1 cellular context compared by ENCODE assay signal in genomic region chr5:52983731-52984620, GRCh38.
TF ChIP-seq lines count a peak whose summit lies in the region.

No MANE protein-coding gene starts in this region.

TF ChIP-seq in HEK293, 187 proteins besides CTCF, POLR2A, EP300 and RAD21 (continued from another document and continues in another):
- TF ChIP-seq ZNF776 (tag by site-specific recombination; IDR thresholded peaks at IDR 0.05; ENCODE audit: borderline replicate concordance), result no peak
- TF ChIP-seq SALL2 (tag by site-specific recombination; IDR thresholded peaks at IDR 0.05; ENCODE audit: borderline replicate concordance), result no peak
- no peak for TF ChIP-seq ZBTB1 (tag by site-specific recombination; IDR thresholded peaks at IDR 0.05)
- no peak for TF ChIP-seq ZNF132 (tag by site-specific recombination; IDR thresholded peaks at IDR 0.05; ENCODE audit: borderline replicate concordance)
- TF ChIP-seq SP7 (tag by site-specific recombination; IDR thresholded peaks at IDR 0.05), result peak; percentile 82; the same call in 1 of the 2 replicates
- TF ChIP-seq ZBTB11 (tag by site-specific recombination; conservative IDR thresholded peaks at IDR 0.05; ENCODE audit: low read depth), result no peak
- no peak for TF ChIP-seq ZNF354C (tag by site-specific recombination; IDR thresholded peaks at IDR 0.05; ENCODE audit: borderline replicate concordance, low read depth)
- TF ChIP-seq ZNF19 (tag by site-specific recombination; IDR thresholded peaks at IDR 0.05; ENCODE audit: low read depth), result no peak
- no peak for TF ChIP-seq ZNF830 (tag by site-specific recombination; IDR thresholded peaks at IDR 0.05; ENCODE audit: low read depth)
- peak; percentile 73 for TF ChIP-seq WT1 (tag by site-specific recombination; IDR thresholded peaks at IDR 0.05)
- no peak for TF ChIP-seq ZNF280C (tag by site-specific recombination; IDR thresholded peaks at IDR 0.05)
- no peak for TF ChIP-seq ZSCAN30 (tag by site-specific recombination; IDR thresholded peaks at IDR 0.05)
- TF ChIP-seq ZNF707 (tag by site-specific recombination; IDR thresholded peaks at IDR 0.05), result no peak
- no peak for TF ChIP-seq ZNF133 (tag by site-specific recombination; IDR thresholded peaks at IDR 0.05)
- no peak for TF ChIP-seq ZNF112 (tag by site-specific recombination; IDR thresholded peaks at IDR 0.05)
- no peak for TF ChIP-seq MEIS1 (CRISPR knock-in tag; IDR thresholded peaks at IDR 0.05; ENCODE audit: borderline replicate concordance)
- no peak for TF ChIP-seq ZNF596 (tag by site-specific recombination; IDR thresholded peaks at IDR 0.05)
- 0 out of 2 replicates have a peak, but pooled peaks have one; percentile 28 for TF ChIP-seq ZNF362 (tag by site-specific recombination; IDR thresholded peaks at IDR 0.05)
- TF ChIP-seq OSR2 (tag by site-specific recombination; IDR thresholded peaks at IDR 0.05), result no peak
- no peak for TF ChIP-seq ZFP37 (tag by site-specific recombination; IDR thresholded peaks at IDR 0.05)
- no peak for TF ChIP-seq ZNF529 (tag by site-specific recombination; IDR thresholded peaks at IDR 0.05; ENCODE audit: insufficient replicate concordance)
- TF ChIP-seq, protein P1, sequence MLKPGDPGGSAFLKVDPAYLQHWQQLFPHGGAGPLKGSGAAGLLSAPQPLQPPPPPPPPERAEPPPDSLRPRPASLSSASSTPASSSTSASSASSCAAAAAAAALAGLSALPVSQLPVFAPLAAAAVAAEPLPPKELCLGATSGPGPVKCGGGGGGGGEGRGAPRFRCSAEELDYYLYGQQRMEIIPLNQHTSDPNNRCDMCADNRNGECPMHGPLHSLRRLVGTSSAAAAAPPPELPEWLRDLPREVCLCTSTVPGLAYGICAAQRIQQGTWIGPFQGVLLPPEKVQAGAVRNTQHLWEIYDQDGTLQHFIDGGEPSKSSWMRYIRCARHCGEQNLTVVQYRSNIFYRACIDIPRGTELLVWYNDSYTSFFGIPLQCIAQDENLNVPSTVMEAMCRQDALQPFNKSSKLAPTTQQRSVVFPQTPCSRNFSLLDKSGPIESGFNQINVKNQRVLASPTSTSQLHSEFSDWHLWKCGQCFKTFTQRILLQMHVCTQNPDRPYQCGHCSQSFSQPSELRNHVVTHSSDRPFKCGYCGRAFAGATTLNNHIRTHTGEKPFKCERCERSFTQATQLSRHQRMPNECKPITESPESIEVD (tag by site-specific recombination; IDR thresholded peaks at IDR 0.05), result peak; percentile 60; the same call in 1 of the 2 replicates
- TF ChIP-seq ZNF10 (tag by site-specific recombination; IDR thresholded peaks at IDR 0.05), result 0 out of 2 replicates have a peak, but pooled peaks have one; percentile 25
- no peak for TF ChIP-seq ZNF404 (tag by site-specific recombination; IDR thresholded peaks at IDR 0.05)
- TF ChIP-seq ZNF785 (tag by site-specific recombination; IDR thresholded peaks at IDR 0.05), result no peak
- 0 out of 2 replicates have a peak, but pooled peaks have one; percentile 13 for TF ChIP-seq KLF8 (tag by site-specific recombination; IDR thresholded peaks at IDR 0.05)
- TF ChIP-seq ZNF747 (tag by site-specific recombination; IDR thresholded peaks at IDR 0.05), result no peak
- TF ChIP-seq ZNF549 (tag by site-specific recombination; IDR thresholded peaks at IDR 0.05), result no peak
- no peak for TF ChIP-seq SP2 (tag by site-specific recombination; IDR thresholded peaks at IDR 0.05)
- TF ChIP-seq ZNF302 (tag by site-specific recombination; IDR thresholded peaks at IDR 0.05; ENCODE audit: low read depth), result no peak
- peak; percentile 40; the same call in 1 of the 2 replicates for TF ChIP-seq FEZF1 (tag by site-specific recombination; IDR thresholded peaks at IDR 0.05)
- no peak for TF ChIP-seq ZNF184 (tag by site-specific recombination; IDR thresholded peaks at IDR 0.05)
- peak; percentile 56; the same call in 1 of the 2 replicates for TF ChIP-seq SCRT1 (tag by site-specific recombination; IDR thresholded peaks at IDR 0.05; ENCODE audit: borderline replicate concordance)
- no peak for TF ChIP-seq ZNF248 (tag by site-specific recombination; IDR thresholded peaks at IDR 0.05)
- TF ChIP-seq ZNF521 (tag by site-specific recombination; IDR thresholded peaks at IDR 0.05), result no peak
- no peak for TF ChIP-seq ZNF670 (tag by site-specific recombination; IDR thresholded peaks at IDR 0.05; ENCODE audit: low read depth)
- TF ChIP-seq ZNF214 (tag by site-specific recombination; IDR thresholded peaks at IDR 0.05; ENCODE audit: borderline replicate concordance), result no peak
- TF ChIP-seq BCL6B (tag by site-specific recombination; IDR thresholded peaks at IDR 0.05), result no peak
- TF ChIP-seq, protein P2, sequence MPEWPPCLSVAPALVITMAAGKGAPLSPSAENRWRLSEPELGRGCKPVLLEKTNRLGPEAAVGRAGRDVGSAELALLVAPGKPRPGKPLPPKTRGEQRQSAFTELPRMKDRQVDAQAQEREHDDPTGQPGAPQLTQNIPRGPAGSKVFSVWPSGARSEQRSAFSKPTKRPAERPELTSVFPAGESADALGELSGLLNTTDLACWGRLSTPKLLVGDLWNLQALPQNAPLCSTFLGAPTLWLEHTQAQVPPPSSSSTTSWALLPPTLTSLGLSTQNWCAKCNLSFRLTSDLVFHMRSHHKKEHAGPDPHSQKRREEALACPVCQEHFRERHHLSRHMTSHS (tag by site-specific recombination; IDR thresholded peaks at IDR 0.05), result no peak
- TF ChIP-seq, protein P3, sequence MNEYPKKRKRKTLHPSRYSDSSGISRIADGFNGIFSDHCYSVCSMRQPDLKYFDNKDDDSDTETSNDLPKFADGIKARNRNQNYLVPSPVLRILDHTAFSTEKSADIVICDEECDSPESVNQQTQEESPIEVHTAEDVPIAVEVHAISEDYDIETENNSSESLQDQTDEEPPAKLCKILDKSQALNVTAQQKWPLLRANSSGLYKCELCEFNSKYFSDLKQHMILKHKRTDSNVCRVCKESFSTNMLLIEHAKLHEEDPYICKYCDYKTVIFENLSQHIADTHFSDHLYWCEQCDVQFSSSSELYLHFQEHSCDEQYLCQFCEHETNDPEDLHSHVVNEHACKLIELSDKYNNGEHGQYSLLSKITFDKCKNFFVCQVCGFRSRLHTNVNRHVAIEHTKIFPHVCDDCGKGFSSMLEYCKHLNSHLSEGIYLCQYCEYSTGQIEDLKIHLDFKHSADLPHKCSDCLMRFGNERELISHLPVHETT (tag by site-specific recombination; IDR thresholded peaks at IDR 0.05), result no peak
- no peak for TF ChIP-seq ZNF169 (tag by site-specific recombination; IDR thresholded peaks at IDR 0.05)
- no peak for TF ChIP-seq ZNF518A (tag by site-specific recombination; conservative IDR thresholded peaks at IDR 0.05; ENCODE audit: low read depth)
- TF ChIP-seq, protein P4, sequence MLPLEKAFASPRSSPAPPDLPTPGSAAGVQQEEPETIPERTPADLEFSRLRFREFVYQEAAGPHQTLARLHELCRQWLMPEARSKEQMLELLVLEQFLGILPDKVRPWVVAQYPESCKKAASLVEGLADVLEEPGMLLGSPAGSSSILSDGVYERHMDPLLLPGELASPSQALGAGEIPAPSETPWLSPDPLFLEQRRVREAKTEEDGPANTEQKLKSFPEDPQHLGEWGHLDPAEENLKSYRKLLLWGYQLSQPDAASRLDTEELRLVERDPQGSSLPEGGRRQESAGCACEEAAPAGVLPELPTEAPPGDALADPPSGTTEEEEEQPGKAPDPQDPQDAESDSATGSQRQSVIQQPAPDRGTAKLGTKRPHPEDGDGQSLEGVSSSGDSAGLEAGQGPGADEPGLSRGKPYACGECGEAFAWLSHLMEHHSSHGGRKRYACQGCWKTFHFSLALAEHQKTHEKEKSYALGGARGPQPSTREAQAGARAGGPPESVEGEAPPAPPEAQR (tag by site-specific recombination; IDR thresholded peaks at IDR 0.05), result no peak
